ENCODE assay signal across 16 cellular contexts in genomic region chr10:16586358-16587138, GRCh38.
DNase-seq lines count a peak whose midpoint lies in the region; ATAC-seq and TF ChIP-seq lines count a peak whose summit lies in the region.
"Had no signal": no experiment of that assay in that cellular context is flagged by ENCODE, and none has a peak within 500 bp of the region (broad histone marks: within the 10 kb centered on the region; RNA-seq: fewer than 3 reads in every experiment).

No MANE protein-coding gene starts in this region.

- ATAC-seq in GM18520 (IDR thresholded peaks at IDR 0.05; ENCODE audit: unreplicated experiment) = peak; percentile 91
- peak; percentile 82 for ATAC-seq in GM19468 (IDR thresholded peaks at IDR 0.05; ENCODE audit: extremely low read depth, unreplicated experiment)
- peak; percentile 81 for ATAC-seq in HG02943 (IDR thresholded peaks at IDR 0.05; ENCODE audit: low read depth, unreplicated experiment)
- ATAC-seq in HG03575 (IDR thresholded peaks at IDR 0.05; ENCODE audit: extremely low read depth, insufficient number of reproducible peaks, low FRiP score, unreplicated experiment) = peak; percentile 61
- ATAC-seq in PC-3 = no peak

- TF ChIP-seq CTCF in PC-3 (conservative IDR thresholded peaks at IDR 0.05; ENCODE audit: low read depth, low read length) = no peak

- no peak overlapping the region for H2AK5ac ChIP-seq in trophoblast cell (ENCODE audit: low read length)

- no peak overlapping the region for H3K23ac ChIP-seq in trophoblast cell (ENCODE audit: low read length)

- H4K8ac ChIP-seq in trophoblast cell (ENCODE audit: low read depth, low read length) = no peak overlapping the region

- H2BK5ac ChIP-seq in trophoblast cell (ENCODE audit: low read depth, low read length, poor library complexity) = no peak overlapping the region

- no peak overlapping the region for H2BK120ac ChIP-seq in trophoblast cell (ENCODE audit: insufficient read depth, low read length, poor library complexity)

- intact Hi-C loops in PC-3 (cut with micrococcal nuclease) = no loop called here

- H3K4me1 ChIP-seq in trophoblast cell (ENCODE audit: control insufficient read depth in 1 of 2, insufficient read depth in 2 of 2, low read length in 2 of 2) (peaks cover 0 to 2% of the 10 kb centered on the region in 2 experiments), PC-3 (ENCODE audit: insufficient read depth, low read length) (no peaks in the 10 kb centered on the region)
- H3K4me1 ChIP-seq: tibial nerve had no signal

- no peak overlapping the region for H3K4ac ChIP-seq in trophoblast cell (ENCODE audit: low read depth, low read length)

- no peaks in the 10 kb centered on the region for H3K79me1 ChIP-seq in trophoblast cell (ENCODE audit: low read length)

- H3K9me3 ChIP-seq in trophoblast cell (ENCODE audit: insufficient read depth, low read depth, low read length) (no peaks in the 10 kb centered on the region), PC-3 (ENCODE audit: low read length) (no peaks in the 10 kb centered on the region)
- H3K9me3 ChIP-seq: tibial nerve had no signal

- H3K18ac ChIP-seq in trophoblast cell (ENCODE audit: low read length) = no peak overlapping the region

- no peaks in the 10 kb centered on the region for H3K9me2 ChIP-seq in PC-3 (replicated peaks; ENCODE audit: low read length)

- H3K36me3 ChIP-seq in trophoblast cell (ENCODE audit: control insufficient read depth in 1 of 2, insufficient read depth in 2 of 2, low read length in 2 of 2) (no peaks in the 10 kb centered on the region), PC-3 (ENCODE audit: low read depth, low read length) (no peaks in the 10 kb centered on the region)

- H4K12ac ChIP-seq in trophoblast cell (ENCODE audit: low read depth, low read length) = no peak overlapping the region

- POLR2A ChIA-PET in PC-3 (lab: Charles Lee; ENCODE audit: unreplicated experiment) = no interaction called here

- DNase-seq in trophoblast cell (no peak), PC-3 (no peak), NCI-H2107 treated with DMSO at 0.1 percent for 48 hours (lab: John Stamatoyannopoulos, UW; ENCODE audit: unreplicated experiment) (no peak)
- no peak for DNase-seq in central memory CD4-positive, alpha-beta T cell
- DNase-seq: activated CD4-positive, CD25-positive, alpha-beta regulatory T cell; activated naive CD4-positive, alpha-beta T cell treated with anti-CD3 and anti-CD28 coated beads for 36 hours; CD8-positive, alpha-beta memory T cell; cortex of kidney; Karpas-422; NCI-H446 treated with DMSO at 0.1 percent for 48 hours; stimulated activated CD4-positive, alpha-beta T cell treated with anti-CD3 and anti-CD28 coated beads, Interleukin-4, amount 100 ng/mL, for 4 hours had no signal

- no peak overlapping the region for H3K4me3 ChIP-seq in trophoblast cell (ENCODE audit: low read depth, low read length)
- H3K4me3 ChIP-seq in PC-3 (ENCODE audit: low read length) = no peak overlapping the region
- H3K4me3 ChIP-seq: tibial nerve had no signal

- H3K27me3 ChIP-seq in trophoblast cell (ENCODE audit: insufficient read depth, low read length) (no peaks in the 10 kb centered on the region), PC-3 (ENCODE audit: low read length) (no peaks in the 10 kb centered on the region)
- H3K27me3 ChIP-seq: tibial nerve had no signal

- H2BK12ac ChIP-seq in trophoblast cell (ENCODE audit: low read length) = no peak overlapping the region

- H3K9ac ChIP-seq in trophoblast cell (ENCODE audit: low read length) (no peak overlapping the region), PC-3 (ENCODE audit: low read length) (no peak overlapping the region)

- no peaks in the 10 kb centered on the region for H3F3A ChIP-seq in PC-3 (ENCODE audit: low read length, unreplicated experiment)

- H4K91ac ChIP-seq in trophoblast cell (ENCODE audit: low read depth, low read length) = no peak overlapping the region

- no peak overlapping the region for H2AFZ ChIP-seq in trophoblast cell (ENCODE audit: insufficient read depth, low read length, poor library complexity)
- H2AFZ ChIP-seq in PC-3 (ENCODE audit: low read length) = no peak overlapping the region

- CTCF ChIA-PET in PC-3 (lab: Charles Lee) = no interaction called here

- H3K79me2 ChIP-seq in trophoblast cell (ENCODE audit: control insufficient read depth, insufficient read depth, low read length, poor library complexity) = no peaks in the 10 kb centered on the region
- no peaks in the 10 kb centered on the region for H3K79me2 ChIP-seq in PC-3 (ENCODE audit: low read length)

- no peaks in the 10 kb centered on the region for H4K20me1 ChIP-seq in PC-3 (ENCODE audit: low read length)

- WGBS in trophoblast cell (ENCODE audit: extremely low coverage, insufficient coverage, insufficient read length) = no CpG with 5 or more reads among the region's 7 CpGs

- no TSS peak for BruUV-seq in PC-3 (replicated peaks; lab: Mats Ljungman, UMichigan)

- H3K4me2 ChIP-seq in trophoblast cell (ENCODE audit: low read length) (no peak overlapping the region), PC-3 (ENCODE audit: low read length) (no peak overlapping the region)

- H3K27ac ChIP-seq in trophoblast cell (ENCODE audit: low read depth, low read length) (no peak overlapping the region), PC-3 (ENCODE audit: low read length) (no peak overlapping the region)
- H3K27ac ChIP-seq: tibial nerve had no signal

- no peak overlapping the region for H3K14ac ChIP-seq in trophoblast cell (ENCODE audit: low read length)
